ENCODE assay signal across 19 cellular contexts in the genomic region with DNA sequence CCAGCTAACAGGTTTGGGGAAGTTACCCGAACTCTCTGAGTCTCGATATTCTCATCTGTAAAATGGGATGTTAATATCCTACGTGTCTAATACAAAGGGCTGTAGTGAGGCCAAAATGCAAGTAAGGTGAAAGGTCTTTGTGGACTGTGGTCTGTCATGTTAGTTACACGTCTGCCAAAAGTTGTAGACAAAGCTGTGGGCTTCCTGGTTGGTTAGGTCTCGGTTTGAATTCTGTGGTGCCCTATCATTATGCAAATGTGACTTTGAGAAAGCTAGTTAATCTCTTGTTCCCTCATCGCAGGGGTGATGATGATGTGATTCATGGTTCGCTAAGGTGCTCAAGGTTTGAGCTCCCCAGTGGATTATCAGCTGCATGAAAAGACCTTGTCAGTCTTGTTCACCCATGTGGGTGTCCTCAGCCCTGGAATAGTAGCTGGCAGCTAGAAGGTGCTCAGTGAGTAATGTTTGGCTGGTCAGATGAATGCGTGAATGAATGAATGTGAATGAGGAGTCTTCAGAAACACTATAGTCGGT. TPM values are rescaled to one million over a fixed set of nuclear protein-coding genes. Genes with fewer than 3 reads are reported as not detected.
DNase-seq lines count a peak whose midpoint lies in the region; ATAC-seq and TF ChIP-seq lines count a peak whose summit lies in the region.
"Had no signal": no experiment of that assay in that cellular context is flagged by ENCODE, and none has a peak within 500 bp of the region (broad histone marks: within the 10 kb centered on the region; RNA-seq: fewer than 3 reads in every experiment).

No MANE protein-coding gene starts in this region.

- peak overlapping the region in 5 of 7 donors; percentile 19 to 72 (median 39) for H3K27ac Mint-ChIP-seq in CD4-positive, alpha-beta memory T cell
- no peak overlapping the region for H3K27ac Mint-ChIP-seq in activated T-helper 17 cell treated with anti-CD3 and anti-CD28 coated beads, Interleukin-2, amount 50 U/mL, for 72 hours
- peak overlapping the region; percentile 57 for H3K27ac Mint-ChIP-seq in nephron progenitor cell
- H3K27ac Mint-ChIP-seq in stimulated activated naive B cell treated with anti-CD40 and anti-IgM and Interleukin-4, amounts not matched to agents 10 μg/mL and 1 μg/mL and 100 μg/mL, for 72 hours = peak overlapping the region; percentile 25

- peaks cover 33 to 57% (median 42%) of the 10 kb centered on the region in 4 donors for H3K4me1 Mint-ChIP-seq in CD4-positive, alpha-beta memory T cell
- H3K4me1 Mint-ChIP-seq in activated T-helper 17 cell treated with anti-CD3 and anti-CD28 coated beads, Interleukin-2, amount 50 U/mL, for 72 hours = peaks cover 33% of the 10 kb centered on the region
- H3K4me1 Mint-ChIP-seq in nephron progenitor cell = peaks cover 26% of the 10 kb centered on the region
- peaks cover 21 to 33% of the 10 kb centered on the region in 2 donors for H3K4me1 Mint-ChIP-seq in stimulated activated naive B cell treated with anti-CD40 and anti-IgM and Interleukin-4, amounts not matched to agents 10 μg/mL and 1 μg/mL and 100 μg/mL, for 72 hours

- no peak for TF ChIP-seq CTCF in nephron progenitor cell (IDR thresholded peaks at IDR 0.05)

- no peak overlapping the region for H3K4me3 ChIP-seq in CD4-positive, alpha-beta memory T cell (ENCODE audit: low read length in 2 of 2)
- H3K4me3 ChIP-seq: GM12878, SJCRH30 had no signal

- H3K27ac ChIP-seq in CD4-positive, alpha-beta memory T cell (ENCODE audit: low read depth, low read length) = no peak overlapping the region
- H3K27ac ChIP-seq: HL-60, SJCRH30 had no signal

- no peak for DNase-seq in CD4-positive, alpha-beta memory T cell
- no peak for DNase-seq in nephron progenitor cell
- DNase-seq in stimulated activated naive B cell treated with anti-CD40 and anti-IgM and Interleukin-4, amounts not matched to agents 10 μg/mL and 1 μg/mL and 100 μg/mL, for 72 hours = no peak
- DNase-seq in HUDEP-2 (lab: John Stamatoyannopoulos, UW; ENCODE audit: unreplicated experiment in 76 of 76) = no peak
- DNase-seq in NK-92 treated with Interleukin-12 subunit alpha and Interleukin-12 subunit beta, amount 100 ng/mL, for 24 hours (lab: John Stamatoyannopoulos, UW) = no peak
- DNase-seq: ACHN, AML-193, DMS79 treated with DMSO at 0.1 percent for 48 hours, HCEC 1CT, NCI-H1436, NCI-H2029 treated with DMSO at 0.1 percent for 48 hours, NCI-H2171 treated with DMSO at 0.1 percent for 48 hours, NCI-H748 treated with DMSO at 0.1 percent for 48 hours, PC-3, SJCRH30 had no signal

- peaks cover 61 to 80% of the 10 kb centered on the region in 2 donors for H3K36me3 Mint-ChIP-seq in CD4-positive, alpha-beta memory T cell
- peaks cover 77% of the 10 kb centered on the region for H3K36me3 Mint-ChIP-seq in activated T-helper 17 cell treated with anti-CD3 and anti-CD28 coated beads, Interleukin-2, amount 50 U/mL, for 72 hours (ENCODE audit: low read depth)
- peaks cover 83% of the 10 kb centered on the region for H3K36me3 Mint-ChIP-seq in nephron progenitor cell (ENCODE audit: low read depth)
- H3K36me3 Mint-ChIP-seq in stimulated activated naive B cell treated with anti-CD40 and anti-IgM and Interleukin-4, amounts not matched to agents 10 μg/mL and 1 μg/mL and 100 μg/mL, for 72 hours = peaks cover 13 to 35% of the 10 kb centered on the region in 2 donors

- no peaks in the 10 kb centered on the region for H3K9me3 Mint-ChIP-seq in CD4-positive, alpha-beta memory T cell
- H3K9me3 Mint-ChIP-seq in activated T-helper 17 cell treated with anti-CD3 and anti-CD28 coated beads, Interleukin-2, amount 50 U/mL, for 72 hours = no peaks in the 10 kb centered on the region
- H3K9me3 Mint-ChIP-seq in nephron progenitor cell = no peaks in the 10 kb centered on the region
- H3K9me3 Mint-ChIP-seq in stimulated activated naive B cell treated with anti-CD40 and anti-IgM and Interleukin-4, amounts not matched to agents 10 μg/mL and 1 μg/mL and 100 μg/mL, for 72 hours = no peaks in the 10 kb centered on the region

- no peaks in the 10 kb centered on the region for H3K27me3 ChIP-seq in CD4-positive, alpha-beta memory T cell (ENCODE audit: insufficient read depth, low read length)
- H3K27me3 ChIP-seq: SJCRH30 had no signal

- peak; percentile 13 for ATAC-seq in activated T-helper 17 cell treated with anti-CD3 and anti-CD28 coated beads, Interleukin-2, amount 50 U/mL, for 72 hours (replicated peaks)
- no peak for ATAC-seq in stimulated activated naive B cell treated with anti-CD40 and anti-IgM and Interleukin-4, amounts not matched to agents 10 μg/mL and 1 μg/mL and 100 μg/mL, for 72 hours (replicated peaks)
- no peak for ATAC-seq in HG02763 (IDR thresholded peaks at IDR 0.05; ENCODE audit: unreplicated experiment)
- ATAC-seq: GM12878, PC-3 had no signal

- H3K4me1 ChIP-seq in CD4-positive, alpha-beta memory T cell (ENCODE audit: insufficient read depth, low read length) = peaks cover 35% of the 10 kb centered on the region
- H3K4me1 ChIP-seq: SJCRH30 had no signal

- peaks cover 64% of the 10 kb centered on the region for H3K36me3 ChIP-seq in CD4-positive, alpha-beta memory T cell (ENCODE audit: insufficient read depth, low read length)

- CTCF ChIA-PET in CD4-positive, alpha-beta memory T cell (lab: Charles Lee; ENCODE audit: partially characterized antibody) = interaction anchor here (1.1 to 2.3 kb wide), 3 partner anchors 10 to 191 kb away, joined by 3 to 11 read pairs (median 6); no protein-coding TSS in a partner anchor

- POLR2A ChIA-PET in CD4-positive, alpha-beta memory T cell (lab: Charles Lee; ENCODE audit: partially characterized antibody) = interaction anchor here (1.1 kb wide), 1 partner anchor 17 kb away, joined by 3 read pairs; no protein-coding TSS in a partner anchor

- no peaks in the 10 kb centered on the region for H3K27me3 Mint-ChIP-seq in CD4-positive, alpha-beta memory T cell
- no peaks in the 10 kb centered on the region for H3K27me3 Mint-ChIP-seq in activated T-helper 17 cell treated with anti-CD3 and anti-CD28 coated beads, Interleukin-2, amount 50 U/mL, for 72 hours
- H3K27me3 Mint-ChIP-seq in nephron progenitor cell (ENCODE audit: low read depth, poor library complexity) = no peaks in the 10 kb centered on the region
- H3K27me3 Mint-ChIP-seq in stimulated activated naive B cell treated with anti-CD40 and anti-IgM and Interleukin-4, amounts not matched to agents 10 μg/mL and 1 μg/mL and 100 μg/mL, for 72 hours = no peaks in the 10 kb centered on the region

- intact Hi-C loops in CD4-positive, alpha-beta memory T cell (cut with micrococcal nuclease) = no loop called here

- no peak overlapping the region for H3K4me3 Mint-ChIP-seq in CD4-positive, alpha-beta memory T cell
- H3K4me3 Mint-ChIP-seq in activated T-helper 17 cell treated with anti-CD3 and anti-CD28 coated beads, Interleukin-2, amount 50 U/mL, for 72 hours = no peak overlapping the region
- no peak overlapping the region for H3K4me3 Mint-ChIP-seq in nephron progenitor cell
- H3K4me3 Mint-ChIP-seq in stimulated activated naive B cell treated with anti-CD40 and anti-IgM and Interleukin-4, amounts not matched to agents 10 μg/mL and 1 μg/mL and 100 μg/mL, for 72 hours = no peak overlapping the region

- no peaks in the 10 kb centered on the region for H3K9me3 ChIP-seq in CD4-positive, alpha-beta memory T cell (ENCODE audit: control insufficient read depth in 1 of 2, low read length in 2 of 2)
- H3K9me3 ChIP-seq: SJCRH30 had no signal

RNA-seq across cellular contexts. Expression of a gene that starts 23.1 kb away (rescaled TPM):
- 100 to 1,000 TPM; 123 to 126 TPM for total RNA-seq in CD4-positive, alpha-beta memory T cell
- polyA plus RNA-seq in CD4-positive, alpha-beta memory T cell = 10 to 100 TPM; 73.8 to 79.0 TPM
- 10 to 100 TPM; 17.3 to 17.4 TPM for total RNA-seq in activated T-helper 17 cell treated with anti-CD3 and anti-CD28 coated beads, Interleukin-2, amount 50 U/mL, for 72 hours

Comparison
In these comparisons a context has a peak if more than half of its experiments do, and no peak if none do; other contexts are left out.
1. RNA of a gene that starts 23.1 kb away (total RNA-seq): 123 to 126 TPM in CD4-positive, alpha-beta memory T cell; 17.3 to 17.4 TPM in activated T-helper 17 cell treated with anti-CD3 and anti-CD28 coated beads, Interleukin-2, amount 50 U/mL, for 72 hours; every median in the first group is over 4 times any median in the second.